15 cellular contexts compared by ENCODE assay signal in the genomic region with DNA sequence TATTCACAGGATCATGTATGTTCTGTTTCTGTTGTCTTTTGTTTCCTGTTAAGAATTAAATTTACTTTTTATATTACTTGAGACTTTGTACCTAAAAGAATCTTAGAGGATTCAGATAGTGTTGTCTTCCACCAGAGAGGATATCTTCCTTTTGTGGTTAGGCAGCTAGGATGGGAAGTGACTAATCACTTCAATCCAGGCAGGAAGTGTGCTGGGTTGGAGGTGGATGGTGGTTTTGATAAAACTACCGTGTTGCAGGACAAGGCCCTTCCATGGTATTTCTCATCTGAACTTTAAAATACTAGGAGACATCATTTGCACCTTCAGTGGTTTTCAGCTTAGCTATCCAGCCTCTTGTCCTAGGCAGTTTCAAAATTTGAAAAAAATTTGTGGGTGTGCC.
DNase-seq lines count a peak whose midpoint lies in the region; ATAC-seq and TF ChIP-seq lines count a peak whose summit lies in the region.
"Had no signal": no experiment of that assay in that cellular context is flagged by ENCODE, and none has a peak within 500 bp of the region (broad histone marks: within the 10 kb centered on the region; RNA-seq: fewer than 3 reads in every experiment).

No MANE protein-coding gene starts in this region.

- no peak for TF ChIP-seq CTCF in DND-41 (IDR thresholded peaks at IDR 0.05; ENCODE audit: borderline replicate concordance, extremely low read depth, low read length, poor library complexity, severe bottlenecking)
- no peak for TF ChIP-seq CTCF in brain microvascular endothelial cell (IDR thresholded peaks at IDR 0.05; ENCODE audit: low read depth, low read length, missing control alignments)
- no peak for TF ChIP-seq CTCF in GM13976 (IDR thresholded peaks at IDR 0.05; ENCODE audit: borderline replicate concordance, control extremely low read depth, extremely low read depth, insufficient read depth, missing control alignments)

- no peaks in the 10 kb centered on the region for H3K79me2 ChIP-seq in DND-41 (ENCODE audit: insufficient read depth, low read length)

- ATAC-seq in DND-41 (ENCODE audit: insufficient read depth, low read depth) = peak; percentile 96
- ATAC-seq: heart right ventricle had no signal

- peak; percentile 73 for DNase-seq in DND-41
- peak; percentile 83 for DNase-seq in M059J (ENCODE audit: low read depth)
- peak; percentile 29 for DNase-seq in brain microvascular endothelial cell
- DNase-seq in kidney tubule cell (ENCODE audit: low spot score) = peak; percentile 33
- DNase-seq in COR-L47 (lab: John Stamatoyannopoulos, UW) = no peak
- DNase-seq in GM13976 (ENCODE audit: low spot score) = no peak
- DNase-seq in NCI-H774 (lab: John Stamatoyannopoulos, UW) = no peak
- DNase-seq in C1 segment of cervical spinal cord (lab: John Stamatoyannopoulos, UW) = no peak
- DNase-seq: activated CD4-positive, alpha-beta T cell treated with anti-CD3 and anti-CD28 coated beads, Interleukin-2, amount 10 ng/mL, durations not matched to agents 7 days and 5 days; anterior cingulate cortex; GDM1; GOT3; heart right ventricle; stimulated activated naive CD4-positive, alpha-beta T cell had no signal

- H3K4me2 ChIP-seq in DND-41 (ENCODE audit: insufficient read depth, low read length) = peak overlapping the region; percentile 35; the same call in 1 of the 2 replicates
- H3K4me2 ChIP-seq: BLaER1 had no signal

- peaks cover 23% of the 10 kb centered on the region for H3K4me1 ChIP-seq in DND-41 (ENCODE audit: insufficient read depth, low read length)
- H3K4me1 ChIP-seq: BLaER1, heart right ventricle had no signal

- no peaks in the 10 kb centered on the region for H4K20me1 ChIP-seq in DND-41 (ENCODE audit: insufficient read depth, low read length)
- H4K20me1 ChIP-seq: BLaER1 had no signal

- H3K4me3 ChIP-seq in DND-41 (ENCODE audit: low read depth in 1 of 2, low read length in 2 of 2) = no peak overlapping the region
- H3K4me3 ChIP-seq in brain microvascular endothelial cell (ENCODE audit: low read depth, low read length) = no peak overlapping the region
- H3K4me3 ChIP-seq: BLaER1, heart right ventricle had no signal

- H3K27me3 ChIP-seq in DND-41 (ENCODE audit: insufficient read depth, low read length, poor library complexity) (no peaks in the 10 kb centered on the region), brain microvascular endothelial cell (replicated peaks) (no peaks in the 10 kb centered on the region)
- H3K27me3 ChIP-seq: BLaER1, heart right ventricle had no signal

- in situ Hi-C loops in brain microvascular endothelial cell (cut with HindIII; ENCODE audit: low pct_ligation_motif_present, low sequenced_read_pairs) = no loop called here
- in situ Hi-C loops in GM13976 (cut with MboI; ENCODE audit: low sequenced_read_pairs, unreplicated experiment) = no loop called here

- H3K36me3 ChIP-seq in DND-41 (ENCODE audit: insufficient read depth, low read length) (no peaks in the 10 kb centered on the region), brain microvascular endothelial cell (replicated peaks) (no peaks in the 10 kb centered on the region)
- H3K36me3 ChIP-seq: BLaER1, heart right ventricle had no signal

- no peaks in the 10 kb centered on the region for H3K9me3 ChIP-seq in DND-41 (ENCODE audit: insufficient read depth, low read length, severe bottlenecking)
- H3K9me3 ChIP-seq: BLaER1 had no signal

- H3K27ac ChIP-seq in DND-41 (ENCODE audit: low read length) (peak overlapping the region; percentile 54), brain microvascular endothelial cell (no peak overlapping the region)
- H3K27ac ChIP-seq: BLaER1, heart right ventricle had no signal

- H3K9ac ChIP-seq in DND-41 (ENCODE audit: low read depth, low read length) = no peak overlapping the region; the same call in 1 of the 2 replicates
- H3K9ac ChIP-seq: BLaER1 had no signal

- no peak overlapping the region for H2AFZ ChIP-seq in DND-41 (ENCODE audit: low read depth, low read length)

Comparison
In these comparisons a context has a peak if more than half of its experiments do, and no peak if none do; other contexts are left out.
1. DNase-seq: peak in DND-41 (single experiment), M059J (single experiment), brain microvascular endothelial cell (single experiment) and kidney tubule cell (single experiment); none in COR-L47 (single experiment), GM13976 (single experiment), NCI-H774 (single experiment) and C1 segment of cervical spinal cord (0 of 14).